ENCODE assay signal across 8 cellular contexts in genomic region chr17:47066841-47067682, GRCh38.
A peak's percentile ranks its signal among the peaks of the same experiment; 100 is the strongest.
DNase-seq lines count a peak whose midpoint lies in the region; ATAC-seq and TF ChIP-seq lines count a peak whose summit lies in the region.

No MANE protein-coding gene starts in this region.

- H3K9me3 Mint-ChIP-seq in activated CD4-positive, alpha-beta T cell treated with anti-CD3 and anti-CD28 coated beads, Interleukin-2, amount 10 ng/mL, durations not matched to agents 24 days and 14 days, result peaks cover 4% of the 10 kb centered on the region

- intact Hi-C loops in A673 (cut with micrococcal nuclease; ENCODE audit: unreplicated experiment), result no loop called here
- intact Hi-C loops in activated CD4-positive, alpha-beta T cell treated with anti-CD3 and anti-CD28 coated beads, Interleukin-2, amount 10 ng/mL, durations not matched to agents 24 days and 14 days (cut with micrococcal nuclease), result loop anchor here (2.0 kb wide), 1 partner anchor 34 kb away; no protein-coding TSS in a partner anchor

- no peaks in the 10 kb centered on the region for H3K9me3 ChIP-seq in A673 (ENCODE audit: low read depth, low read length, poor library complexity, severe bottlenecking)

- H3K4me3 Mint-ChIP-seq in activated CD4-positive, alpha-beta T cell treated with anti-CD3 and anti-CD28 coated beads, Interleukin-2, amount 10 ng/mL, durations not matched to agents 24 days and 14 days, result peak overlapping the region; percentile 91

- CTCF ChIA-PET in A673 (lab: Charles Lee), result no interaction called here

- POLR2A ChIA-PET in A673 (lab: Charles Lee; ENCODE audit: low non-redundant PET), result no interaction called here

- H3K27ac ChIP-seq in A673 (ENCODE audit: low read depth, low read length, poor library complexity, severe bottlenecking), result peak overlapping the region; percentile 90

- no peaks in the 10 kb centered on the region for H3K27me3 ChIP-seq in A673 (replicated peaks; ENCODE audit: insufficient read depth, low read depth, low read length, poor library complexity)

- DNase-seq in A673 (ENCODE audit: low spot score) (peak; percentile 87), NCI-H526 treated with DMSO at 0.1 percent for 48 hours (lab: John Stamatoyannopoulos, UW) (peak; percentile 86), dedifferentiated amniotic fluid mesenchymal stem cell (ENCODE audit: extremely low spot score) (peak; percentile 90), left kidney (ENCODE audit: low read depth, low spot score) (peak; percentile 96)
- DNase-seq in activated CD4-positive, alpha-beta T cell treated with anti-CD3 and anti-CD28 coated beads, Interleukin-2, amount 10 ng/mL, durations not matched to agents 24 days and 14 days, result peak; percentile 92
- DNase-seq in stimulated activated CD4-positive, alpha-beta T cell treated with anti-CD3 and anti-CD28 coated beads, Interleukin-1b, Interleukin-23, amount 100 ng/mL, for 48 hours, result peak; percentile 84

- ATAC-seq in GM18873 (IDR thresholded peaks at IDR 0.05; ENCODE audit: low FRiP score, unreplicated experiment) (peak; percentile 53), HG03442 (IDR thresholded peaks at IDR 0.05; ENCODE audit: unreplicated experiment) (peak; percentile 82)

- peaks cover 20% of the 10 kb centered on the region for H3K36me3 Mint-ChIP-seq in activated CD4-positive, alpha-beta T cell treated with anti-CD3 and anti-CD28 coated beads, Interleukin-2, amount 10 ng/mL, durations not matched to agents 24 days and 14 days (ENCODE audit: low read depth)

- H3K27ac Mint-ChIP-seq in activated CD4-positive, alpha-beta T cell treated with anti-CD3 and anti-CD28 coated beads, Interleukin-2, amount 10 ng/mL, durations not matched to agents 24 days and 14 days, result peak overlapping the region; percentile 94

- TSS peak; percentile 85 for BruUV-seq in A673 (replicated peaks; lab: Mats Ljungman, UMichigan)

- no peak for TF ChIP-seq CTCF in A673 (conservative IDR thresholded peaks at IDR 0.05; ENCODE audit: low read depth, low read length)

- no peaks in the 10 kb centered on the region for H3K36me3 ChIP-seq in A673 (ENCODE audit: insufficient read depth, low read length, poor library complexity, severe bottlenecking)

- H3K4me1 Mint-ChIP-seq in activated CD4-positive, alpha-beta T cell treated with anti-CD3 and anti-CD28 coated beads, Interleukin-2, amount 10 ng/mL, durations not matched to agents 24 days and 14 days, result peaks cover 23% of the 10 kb centered on the region

- H3K4me3 ChIP-seq in A673 (ENCODE audit: low read depth, low read length, poor library complexity, severe bottlenecking), result peak overlapping the region; percentile 76

- H3K27me3 Mint-ChIP-seq in activated CD4-positive, alpha-beta T cell treated with anti-CD3 and anti-CD28 coated beads, Interleukin-2, amount 10 ng/mL, durations not matched to agents 24 days and 14 days, result no peaks in the 10 kb centered on the region

- H3K4me1 ChIP-seq in A673 (ENCODE audit: insufficient read depth, low read length, poor library complexity, severe bottlenecking), result no peaks in the 10 kb centered on the region

Comparison
In these comparisons a context has a peak if more than half of its experiments do, and no peak if none do; other contexts are left out.
1. Peak in every context shown above with its lines: DNase-seq, ATAC-seq, H3K4me3 ChIP-seq and H3K27ac ChIP-seq.